8 cellular contexts compared by ENCODE assay signal in the genomic region with DNA sequence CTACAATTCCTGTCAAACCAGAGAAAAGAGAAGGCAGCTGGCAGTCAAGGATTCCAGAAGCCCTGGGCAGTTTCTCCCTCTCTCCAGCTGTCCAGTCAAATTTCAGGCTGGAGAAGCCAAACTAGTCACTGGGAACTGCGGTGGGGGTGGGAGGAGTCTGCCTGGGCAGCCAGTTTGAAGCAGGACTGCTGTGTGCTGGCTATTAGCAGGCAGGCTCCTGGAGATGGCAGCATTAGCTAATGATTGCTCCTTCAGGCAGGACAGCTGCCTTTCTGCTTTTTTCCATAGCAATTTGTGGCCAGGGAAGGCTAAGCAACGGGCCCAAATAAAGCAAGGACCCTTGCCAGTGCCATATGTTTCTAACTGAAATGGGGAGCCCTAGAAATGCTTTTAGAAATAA. TPM values are rescaled to one million over a fixed set of nuclear protein-coding genes. Genes with fewer than 3 reads are reported as not detected.
DNase-seq lines count a peak whose midpoint lies in the region; ATAC-seq and TF ChIP-seq lines count a peak whose summit lies in the region.

No MANE protein-coding gene starts in this region.

- DNase-seq in GM04504 (ENCODE audit: low read depth): peak; percentile 44
- peak; percentile 4 for DNase-seq in RPMI8226
- peak; percentile 45 for DNase-seq in retina
- no peak for DNase-seq in coronary artery (ENCODE audit: low spot score)
- no peak for DNase-seq in cerebellum (ENCODE audit: low spot score)
- DNase-seq in MV-4-11 (lab: John Stamatoyannopoulos, UW): no peak
- DNase-seq in activated gamma-delta T cell (lab: John Stamatoyannopoulos, UW): no peak

- WGBS in gastroesophageal sphincter (ENCODE audit: low coverage in 1 of 2), 2 donors: no CpG with 5 or more reads among the region's 2 CpGs

- TF ChIP-seq EP300 in gastroesophageal sphincter (IDR thresholded peaks at IDR 0.05): no peak

- ATAC-seq in gastroesophageal sphincter: peak; percentile 51

- peak in 1 of 4 experiments; percentile 14 for TF ChIP-seq CTCF in gastroesophageal sphincter (IDR thresholded peaks at IDR 0.05)
- TF ChIP-seq CTCF in coronary artery (IDR thresholded peaks at IDR 0.05): no peak

- H3K4me1 ChIP-seq in gastroesophageal sphincter: no peaks in the 10 kb centered on the region

- no peak overlapping the region for H3K4me3 ChIP-seq in gastroesophageal sphincter
- no peak overlapping the region for H3K4me3 ChIP-seq in coronary artery

- TF ChIP-seq POLR2A in gastroesophageal sphincter (IDR thresholded peaks at IDR 0.05): no peak

- H3K27me3 ChIP-seq in gastroesophageal sphincter: no peaks in the 10 kb centered on the region

- H3K27ac ChIP-seq in gastroesophageal sphincter: no peak overlapping the region
- no peak overlapping the region for H3K27ac ChIP-seq in coronary artery

- H3K9me3 ChIP-seq in gastroesophageal sphincter: no peaks in the 10 kb centered on the region

- no peaks in the 10 kb centered on the region for H3K36me3 ChIP-seq in gastroesophageal sphincter

RNA-seq across cellular contexts. Expression of gene FGF13, which starts 44.7 kb away (rescaled TPM):
- 10 to 100 TPM in 3 of 4 donors, 1 to 10 TPM in 1; 4.7 to 19.3 (median 14.8) TPM for total RNA-seq in gastroesophageal sphincter
- 47.2 TPM for total RNA-seq in cerebellum

Comparison
In these comparisons a context has a peak if more than half of its experiments do, and no peak if none do; other contexts are left out.
1. DNase-seq: peak in GM04504 (single experiment), RPMI8226 (single experiment) and retina (single experiment); none in coronary artery (single experiment), cerebellum (single experiment), MV-4-11 (single experiment) and activated gamma-delta T cell (single experiment).